27 cellular contexts compared by ENCODE assay signal in the genomic region with DNA sequence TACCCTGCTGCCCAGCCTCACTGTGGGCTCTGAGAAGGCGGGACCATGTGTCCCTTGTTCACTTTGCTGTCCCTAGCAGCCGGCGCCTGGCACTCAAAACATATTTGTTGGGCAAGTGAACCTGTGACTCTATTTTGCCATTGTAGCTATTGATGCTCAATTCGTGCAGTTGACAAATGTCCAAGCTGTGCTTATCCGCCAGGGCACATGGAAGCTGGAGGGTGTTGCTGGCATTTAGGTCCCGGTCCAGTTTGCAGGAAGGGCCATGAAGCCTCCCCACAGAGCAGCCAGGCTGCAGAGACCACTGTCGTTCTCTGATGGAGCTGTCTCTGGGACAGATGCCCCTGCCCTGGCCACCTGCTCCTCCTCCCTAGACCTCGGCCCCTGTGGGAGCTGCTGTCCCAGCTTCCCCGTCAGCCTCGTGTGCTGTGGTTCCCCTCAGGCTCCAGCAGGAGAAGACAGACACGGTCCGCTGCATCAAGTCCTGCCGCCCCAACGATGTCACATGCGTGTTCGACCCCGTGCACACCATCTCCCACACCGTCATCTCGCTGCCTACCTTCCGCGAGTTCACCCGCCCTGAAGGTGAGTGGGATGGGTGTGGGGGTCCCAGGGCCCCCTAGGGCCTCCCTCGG.
DNase-seq lines count a peak whose midpoint lies in the region; ATAC-seq, FAIRE-seq and TF ChIP-seq lines count a peak whose summit lies in the region.
"Had no signal": no experiment of that assay in that cellular context is flagged by ENCODE, and none has a peak within 500 bp of the region (broad histone marks: within the 10 kb centered on the region; RNA-seq: fewer than 3 reads in every experiment).

No MANE protein-coding gene starts in this region.

- TF ChIP-seq CTCF in A549 (IDR thresholded peaks at IDR 0.05) = no peak

- CTCF ChIA-PET in A549 (lab: Yijun Ruan, JAX) = interaction anchor here (0.8 to 1.5 kb wide), 5 partner anchors 9 to 408 kb away, joined by 3 to 5 read pairs (median 3); no protein-coding TSS in a partner anchor

- H3K4me2 ChIP-seq in A549 = 0 out of 3 replicates have a peak overlapping the region, but pooled peaks have one; percentile 2

- WGBS in A549 (ENCODE audit: missing lambda C conversion rate) = 96% methylated on average over 21 of the region's 23 CpGs

- no peak for TF ChIP-seq RAD21 in A549 (conservative IDR thresholded peaks at IDR 0.05 in 1 of 2, IDR thresholded peaks at IDR 0.05 in 1 of 2)

- peaks cover 23% of the 10 kb centered on the region for H3K4me1 ChIP-seq in A549
- H3K4me1 ChIP-seq: colonic mucosa, left lung had no signal

- no peak for FAIRE-seq in A549 (lab: Jason Lieb, UNC)
- FAIRE-seq: astrocyte had no signal

- TF ChIP-seq EP300 in A549 (IDR thresholded peaks at IDR 0.05) = no peak

- H3K9me3 ChIP-seq in A549 = peaks cover 18% of the 10 kb centered on the region
- H3K9me3 ChIP-seq: colonic mucosa had no signal

- no peak for TF ChIP-seq POLR2A in A549 (IDR thresholded peaks at IDR 0.05; ENCODE audit: low read length)

- H3K27ac ChIP-seq in A549 = peak overlapping the region in 1 of 2 experiments; percentile 75; a peak in 5 of 6 replicates
- H3K27ac ChIP-seq: cardiac muscle cell, colonic mucosa, left lung, stomach had no signal

- ATAC-seq in A549 = peak in 1 of 2 experiments; percentile 17; a peak in 3 of 6 replicates
- ATAC-seq: left lung, sciatic nerve, T-cell had no signal

- H3K4me3 ChIP-seq in A549 = no peak overlapping the region
- H3K4me3 ChIP-seq: cardiac muscle cell, colonic mucosa, left lung, stomach had no signal

- no peak for DNase-seq in A549 (ENCODE audit: low read depth in 1 of 2, low spot score in 1 of 2)
- peak; percentile 28 for DNase-seq in COLO668 (lab: John Stamatoyannopoulos, UW; ENCODE audit: unreplicated experiment)
- DNase-seq in NCI-H524 treated with DMSO at 0.1 percent for 48 hours (lab: John Stamatoyannopoulos, UW) = peak; percentile 31
- peak; percentile 72 for DNase-seq in left kidney (ENCODE audit: low read depth, low spot score)
- DNase-seq in activated CD4-positive, alpha-beta T cell treated with anti-CD3 and anti-CD28 coated beads, Interleukin-2, amount 50 U/mL, for 4 hours = no peak
- no peak for DNase-seq in retina
- DNase-seq in NCI-H1048 (lab: John Stamatoyannopoulos, UW) = no peak
- DNase-seq: activated CD4-positive, alpha-beta T cell treated with anti-CD3 and anti-CD28 coated beads, Interleukin-2, amount 10 ng/mL, durations not matched to agents 7 days and 5 days; activated effector memory CD4-positive, alpha-beta T cell treated with anti-CD3 and anti-CD28 coated beads, Interleukin-2, amount 50 U/mL, for 16 hours; activated naive CD8-positive, alpha-beta T cell treated with anti-CD3 and anti-CD28 coated beads, Interleukin-2, amount 10 ng/mL, durations not matched to agents 7 days and 5 days; activated T-cell treated with anti-CD3 and anti-CD28 coated beads, Interleukin-2, amount 50 U/mL, for 1 hour; Caco-2; DND-41; effector CD4-positive, alpha-beta T cell; immature natural killer cell; left lung; NCI-H1092 treated with DMSO at 0.1 percent for 48 hours; NCI-H2029; NCI-H345; stimulated activated CD4-positive, alpha-beta T cell treated with anti-CD3 and anti-CD28 coated beads, Interleukin-12 subunit alpha, Interleukin-12 subunit beta, amount 100 ng/mL, for 4 hours; stimulated activated CD4-positive, alpha-beta T cell treated with anti-CD3 and anti-CD28 coated beads, Interleukin-4, amount 100 ng/mL, for 1 hour; stomach; T-cell had no signal

- POLR2A ChIA-PET in A549 (lab: Yijun Ruan, JAX) = no interaction called here

TF ChIP-seq in A549, 52 proteins besides CTCF, POLR2A, EP300 and RAD21:
- TF ChIP-seq NR3C1 (IDR thresholded peaks at IDR 0.05) (no peak), HOXA7 (CRISPR knock-in tag; IDR thresholded peaks at IDR 0.05) (no peak), CHD4 (IDR thresholded peaks at IDR 0.05; ENCODE audit: borderline replicate concordance) (no peak), FOSL2 (IDR thresholded peaks at IDR 0.05) (no peak), FOSL2 (CRISPR knock-in tag; IDR thresholded peaks at IDR 0.05) (no peak), SREBF2 (IDR thresholded peaks at IDR 0.05) (no peak), NFE2L2 (conservative IDR thresholded peaks at IDR 0.05; ENCODE audit: low read length) (no peak), EHMT2 (IDR thresholded peaks at IDR 0.05; ENCODE audit: low read depth) (no peak)

Comparison
In these comparisons a context has a peak if more than half of its experiments do, and no peak if none do; other contexts are left out.
1. DNase-seq: peak in COLO668 (single experiment), NCI-H524 treated with DMSO at 0.1 percent for 48 hours (single experiment) and left kidney (single experiment); none in A549 (0 of 2), activated CD4-positive, alpha-beta T cell treated with anti-CD3 and anti-CD28 coated beads, Interleukin-2, amount 50 U/mL, for 4 hours (0 of 2), retina (single experiment) and NCI-H1048 (single experiment).